1 cellular context compared by ENCODE assay signal in genomic region chr1:244450597-244451538, GRCh38.
TF ChIP-seq lines count a peak whose summit lies in the region.

No MANE protein-coding gene starts in this region.

TF ChIP-seq in A549, 52 proteins besides CTCF, POLR2A, EP300 and RAD21:
- TF ChIP-seq CBX8 (IDR thresholded peaks at IDR 0.05) (no peak), HMGXB4 (CRISPR knock-in tag; IDR thresholded peaks at IDR 0.05; ENCODE audit: borderline replicate concordance) (no peak), MAX (IDR thresholded peaks at IDR 0.05) (peak; percentile 80), JUN (IDR thresholded peaks at IDR 0.05) (no peak; a peak in 1 of 5 replicates), ZSCAN20 (CRISPR knock-in tag; IDR thresholded peaks at IDR 0.05) (no peak), RFX5 (IDR thresholded peaks at IDR 0.05) (no peak), HOXA7 (CRISPR knock-in tag; IDR thresholded peaks at IDR 0.05) (0 out of 2 replicates have a peak, but pooled peaks have one; percentile 0), NR3C1 (IDR thresholded peaks at IDR 0.05) (no peak), CEBPB (IDR thresholded peaks at IDR 0.05) (peak; percentile 30 to 36; a peak in 1 of 4 replicates), ZC3H11A (IDR thresholded peaks at IDR 0.05) (no peak), ZNF302 (CRISPR knock-in tag; IDR thresholded peaks at IDR 0.05) (no peak), NPAS2 (CRISPR knock-in tag; IDR thresholded peaks at IDR 0.05; ENCODE audit: borderline replicate concordance) (no peak), KDM5A (IDR thresholded peaks at IDR 0.05) (no peak)
